24 cellular contexts compared by ENCODE assay signal in genomic region chr6:141598487-141598886, GRCh38.
DNase-seq lines count a peak whose midpoint lies in the region; ATAC-seq and TF ChIP-seq lines count a peak whose summit lies in the region.
"Had no signal": no experiment of that assay in that cellular context is flagged by ENCODE, and none has a peak within 500 bp of the region (broad histone marks: within the 10 kb centered on the region; RNA-seq: fewer than 3 reads in every experiment).

No MANE protein-coding gene starts in this region.

- H3K27me3 ChIP-seq in colonic mucosa: no peaks in the 10 kb centered on the region
- H3K27me3 ChIP-seq in ovary: no peaks in the 10 kb centered on the region
- H3K27me3 ChIP-seq: BE2C, esophagus muscularis mucosa had no signal

- no peak overlapping the region for H3K27ac ChIP-seq in colonic mucosa
- H3K27ac ChIP-seq in ovary: no peak overlapping the region
- H3K27ac ChIP-seq: esophagus muscularis mucosa, VCaP had no signal

- H3K9ac ChIP-seq in colonic mucosa (ENCODE audit: low read depth in 2 of 2, low read length in 2 of 2): no peak overlapping the region

- DNase-seq in ELR (ENCODE audit: low read depth): peak; percentile 55
- DNase-seq in NCI-H226: peak; percentile 18
- peak; percentile 52 for DNase-seq in dermis blood vessel endothelial cell
- peak; percentile 62 for DNase-seq in kidney tubule cell (ENCODE audit: low spot score)
- no peak for DNase-seq in colonic mucosa
- no peak for DNase-seq in ovary
- DNase-seq: activated CD4-positive, alpha-beta memory T cell treated with anti-CD3 and anti-CD28 coated beads for 36 hours; activated naive CD4-positive, alpha-beta T cell treated with anti-CD3 and anti-CD28 coated beads for 36 hours; activated T-cell treated with anti-CD3 and anti-CD28 coated beads, Interleukin-2, amount 50 U/mL, for 1 hour; BE2C; Calu3; GF-D8; KBM-7; naive B cell; NCI-H1105 treated with DMSO at 0.1 percent for 48 hours; posterior cingulate gyrus; stimulated activated CD4-positive, alpha-beta T cell treated with anti-CD3 and anti-CD28 coated beads, Interleukin-12 subunit alpha, Interleukin-12 subunit beta, amount 100 ng/mL, for 4 hours had no signal

- no peak for ATAC-seq in HG03342 (IDR thresholded peaks at IDR 0.05; ENCODE audit: unreplicated experiment)
- ATAC-seq in HG03097 (IDR thresholded peaks at IDR 0.05; ENCODE audit: low FRiP score, unreplicated experiment): no peak
- ATAC-seq: GM23338; left lobe of liver; stimulated activated effector memory CD8-positive, alpha-beta T cell treated with anti-CD3 and anti-CD28 coated beads, Interleukin-12 subunit alpha, Interleukin-12 subunit beta, amount 100 ng/mL, for 72 hours had no signal

- H3K9me3 ChIP-seq in colonic mucosa (no peaks in the 10 kb centered on the region), ovary (no peaks in the 10 kb centered on the region)
- H3K9me3 ChIP-seq: BE2C, esophagus muscularis mucosa had no signal

- H3K4me1 ChIP-seq in colonic mucosa: no peaks in the 10 kb centered on the region
- H3K4me1 ChIP-seq in ovary (ENCODE audit: insufficient read depth): no peaks in the 10 kb centered on the region
- H3K4me1 ChIP-seq: BE2C had no signal

- no peak for TF ChIP-seq POLR2A in ovary (IDR thresholded peaks at IDR 0.05)

- H3K4me3 ChIP-seq in colonic mucosa (no peak overlapping the region), ovary (no peak overlapping the region)
- H3K4me3 ChIP-seq: esophagus muscularis mucosa, GM23338 had no signal

- H3K36me3 ChIP-seq in colonic mucosa: no peaks in the 10 kb centered on the region
- no peaks in the 10 kb centered on the region for H3K36me3 ChIP-seq in ovary
- H3K36me3 ChIP-seq: BE2C, esophagus muscularis mucosa had no signal

- TF ChIP-seq EP300 in ovary (IDR thresholded peaks at IDR 0.05): no peak

- TF ChIP-seq CTCF in colonic mucosa (IDR thresholded peaks at IDR 0.05) (no peak), ovary (IDR thresholded peaks at IDR 0.05) (no peak)

- intact Hi-C loops in colonic mucosa (cut with DNase I) (no loop called here), ovary (cut with DNase I) (no loop called here)

Comparison
In these comparisons a context has a peak if more than half of its experiments do, and no peak if none do; other contexts are left out.
1. DNase-seq: peak in ELR (single experiment), NCI-H226 (single experiment), dermis blood vessel endothelial cell (single experiment) and kidney tubule cell (single experiment); none in colonic mucosa (single experiment) and ovary (0 of 5).